ENCODE assay signal across 8 cellular contexts in genomic region chr2:111534816-111535803, GRCh38.
DNase-seq lines count a peak whose midpoint lies in the region; ATAC-seq and TF ChIP-seq lines count a peak whose summit lies in the region.

No MANE protein-coding gene starts in this region.

- no peaks in the 10 kb centered on the region for H3F3A ChIP-seq in PC-3 (ENCODE audit: low read length, unreplicated experiment)

- H3K9me3 ChIP-seq in PC-3 (ENCODE audit: low read length), result no peaks in the 10 kb centered on the region

- no peak overlapping the region for H3K9ac ChIP-seq in PC-3 (ENCODE audit: low read length)

- peak overlapping the region; percentile 10; the same call in 1 of the 2 replicates for H3K4me2 ChIP-seq in PC-3 (ENCODE audit: low read length)

- H3K27me3 ChIP-seq in PC-3 (ENCODE audit: low read length), result no peaks in the 10 kb centered on the region

- H3K36me3 ChIP-seq in PC-3 (ENCODE audit: low read depth, low read length), result no peaks in the 10 kb centered on the region

- no TSS peak for BruUV-seq in PC-3 (replicated peaks; lab: Mats Ljungman, UMichigan)

- no peaks in the 10 kb centered on the region for H4K20me1 ChIP-seq in PC-3 (ENCODE audit: low read length)

- intact Hi-C loops in PC-3 (cut with micrococcal nuclease), result no loop called here
- intact Hi-C loops in posterior vena cava (cut with DNase I), result no loop called here

- CTCF ChIA-PET in PC-3 (lab: Charles Lee), result no interaction called here

- TF ChIP-seq CTCF in PC-3 (conservative IDR thresholded peaks at IDR 0.05; ENCODE audit: low read depth, low read length) (no peak), epithelial cell of proximal tubule (conservative IDR thresholded peaks at IDR 0.05; ENCODE audit: low read depth, low read length) (no peak)

- DNase-seq in ELR (ENCODE audit: low read depth) (peak; percentile 48), PC-3 (peak; percentile 56), epithelial cell of proximal tubule (ENCODE audit: low read depth) (peak; percentile 53), posterior vena cava (ENCODE audit: low spot score) (peak; percentile 23), OCI-M2 (lab: John Stamatoyannopoulos, UW; ENCODE audit: unreplicated experiment) (no peak), UCSD-AML1 (lab: John Stamatoyannopoulos, UW; ENCODE audit: unreplicated experiment) (no peak)
- DNase-seq in activated CD4-positive, alpha-beta T cell treated with anti-CD3 and anti-CD28 coated beads for 48 hours, result no peak

- POLR2A ChIA-PET in PC-3 (lab: Charles Lee; ENCODE audit: unreplicated experiment), result no interaction called here

- ATAC-seq in PC-3 (no peak), GM19467 (IDR thresholded peaks at IDR 0.05; ENCODE audit: unreplicated experiment) (no peak)

- H2AFZ ChIP-seq in PC-3 (ENCODE audit: low read length), result no peak overlapping the region

- no peak overlapping the region for H3K4me3 ChIP-seq in PC-3 (ENCODE audit: low read length)
- H3K4me3 ChIP-seq in epithelial cell of proximal tubule (ENCODE audit: low read depth, low read length), result no peak overlapping the region

- no peaks in the 10 kb centered on the region for H3K9me2 ChIP-seq in PC-3 (replicated peaks; ENCODE audit: low read length)

- H3K79me2 ChIP-seq in PC-3 (ENCODE audit: low read length), result no peaks in the 10 kb centered on the region

- H3K27ac ChIP-seq in PC-3 (ENCODE audit: low read length), result peak overlapping the region; percentile 4

- H3K4me1 ChIP-seq in PC-3 (ENCODE audit: insufficient read depth, low read length), result peaks cover 37% of the 10 kb centered on the region

Comparison
In these comparisons a context has a peak if more than half of its experiments do, and no peak if none do; other contexts are left out.
1. DNase-seq: peak in ELR (single experiment), PC-3 (single experiment), epithelial cell of proximal tubule (single experiment) and posterior vena cava (single experiment); none in OCI-M2 (single experiment), activated CD4-positive, alpha-beta T cell treated with anti-CD3 and anti-CD28 coated beads for 48 hours (single experiment) and UCSD-AML1 (single experiment).